Comparison of ENCODE assay signal across 8 cellular contexts in the genomic region with DNA sequence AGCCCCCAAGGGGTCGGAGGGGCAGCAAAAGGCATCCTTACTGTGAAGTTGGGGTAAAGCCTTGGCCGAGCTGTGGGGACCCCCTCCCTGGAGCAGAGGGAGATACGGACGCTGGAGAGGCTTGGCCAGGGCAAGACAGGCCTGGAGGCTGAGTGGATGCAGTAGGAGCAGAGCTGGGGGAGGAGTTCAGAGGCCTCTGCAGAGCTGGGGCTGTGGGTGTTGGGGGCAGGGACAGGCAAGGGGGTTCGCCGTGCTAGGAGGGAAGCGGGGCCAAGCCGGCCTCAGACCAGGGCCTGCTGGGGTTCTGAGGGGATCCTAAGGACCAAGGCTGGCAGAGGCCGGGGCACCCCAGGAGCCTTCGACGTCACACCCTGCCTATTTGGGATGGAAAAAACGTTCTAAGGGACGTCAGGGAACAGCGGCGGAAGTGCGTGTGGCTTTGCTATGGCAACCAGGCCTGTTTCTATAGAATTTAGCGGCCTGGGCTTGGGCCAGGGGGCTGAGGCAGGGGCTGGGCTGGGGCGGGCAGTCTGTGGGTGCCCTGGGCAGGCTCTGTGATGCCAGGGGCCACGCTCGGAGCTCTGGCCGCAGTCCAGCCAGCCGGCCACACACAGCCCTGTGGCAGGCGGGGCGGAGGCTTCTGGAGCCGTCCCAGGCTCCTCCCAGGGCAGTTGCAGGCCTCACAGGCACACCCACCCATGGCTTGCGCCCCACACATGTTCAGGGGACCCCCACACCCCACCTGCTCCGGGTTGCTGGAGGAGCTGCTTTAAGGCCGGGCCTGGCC. TPM values are rescaled to one million over a fixed set of nuclear protein-coding genes. Genes with fewer than 3 reads are reported as not detected.
DNase-seq lines count a peak whose midpoint lies in the region; ATAC-seq and TF ChIP-seq lines count a peak whose summit lies in the region.

No MANE protein-coding gene starts in this region.

- peaks cover 32% of the 10 kb centered on the region for H3K36me3 Mint-ChIP-seq in MCF 10A (ENCODE audit: insufficient read depth, unreplicated experiment)

- POLR2A ChIA-PET in MCF 10A (lab: Yijun Ruan, JAX) = interaction anchor here (0.6 to 1.2 kb wide), 5 partner anchors 23 to 373 kb away, joined by 3 to 5 read pairs (median 3); a partner anchor contains a TSS

- H3K36me3 ChIP-seq in liver (ENCODE audit: control insufficient read depth in 4 of 4, insufficient read depth in 3 of 4, low read depth in 1 of 4, low read length in 3 of 4) (no peaks in the 10 kb centered on the region), subcutaneous abdominal adipose tissue (ENCODE audit: control insufficient read depth in 5 of 5, insufficient read depth in 5 of 5, low read length in 5 of 5) (peaks cover 0 to 2% (median 0%) of the 10 kb centered on the region in 5 donors)

- H3K4me3 Mint-ChIP-seq in MCF 10A (ENCODE audit: unreplicated experiment) = peak overlapping the region; percentile 47

- H3K4me1 ChIP-seq in liver (ENCODE audit: control insufficient read depth in 4 of 4, insufficient read depth in 4 of 4, low read length in 3 of 4) (peaks cover 35 to 74% (median 55%) of the 10 kb centered on the region in 4 donors), subcutaneous abdominal adipose tissue (ENCODE audit: control insufficient read depth in 5 of 5, insufficient read depth in 5 of 5, low read length in 5 of 5) (peaks cover 3 to 69% (median 61%) of the 10 kb centered on the region in 5 donors)

- TF ChIP-seq CTCF in MCF 10A (IDR thresholded peaks at IDR 0.05; ENCODE audit: unreplicated experiment) = no peak
- no peak for TF ChIP-seq CTCF in liver (IDR thresholded peaks at IDR 0.05; ENCODE audit: low read depth, low read length, missing input control)

- no peaks in the 10 kb centered on the region for H3K9me3 ChIP-seq in liver (ENCODE audit: control insufficient read depth in 4 of 4, low read length in 3 of 4)
- H3K9me3 ChIP-seq in subcutaneous abdominal adipose tissue (ENCODE audit: control insufficient read depth in 5 of 5, low read length in 5 of 5) = no peaks in the 10 kb centered on the region

- CTCF ChIA-PET in MCF 10A (lab: Yijun Ruan, JAX) = interaction anchor here (0.5 kb wide), 1 partner anchor 33 kb away, joined by 4 read pairs; no protein-coding TSS in a partner anchor

- H3K4me1 Mint-ChIP-seq in MCF 10A (ENCODE audit: insufficient read depth, unreplicated experiment) = peaks cover 38% of the 10 kb centered on the region

- TF ChIP-seq RAD21 in liver (IDR thresholded peaks at IDR 0.05) = no peak

- H3K27ac ChIP-seq in liver (ENCODE audit: low read depth in 1 of 2, low read length in 2 of 2) (peak overlapping the region; percentile 0 to 82), subcutaneous abdominal adipose tissue (ENCODE audit: low read depth, low read length) (peak overlapping the region; percentile 37)

- H3K27ac Mint-ChIP-seq in MCF 10A (ENCODE audit: low read depth, unreplicated experiment) = peak overlapping the region; percentile 82

- H3K9ac ChIP-seq in liver (ENCODE audit: low read depth in 1 of 2, low read length in 2 of 2) = no peak overlapping the region
- peak overlapping the region in 4 of 5 donors; percentile 15 to 62 (median 32) for H3K9ac ChIP-seq in subcutaneous abdominal adipose tissue (ENCODE audit: low read length in 5 of 5)

- no peaks in the 10 kb centered on the region for H3K9me3 Mint-ChIP-seq in MCF 10A (ENCODE audit: unreplicated experiment)

- no TSS peak for BruUV-seq in MCF 10A (replicated peaks; lab: Mats Ljungman, UMichigan)

- intact Hi-C loops in MCF 10A (cut with micrococcal nuclease) = no loop called here

- H3K27me3 ChIP-seq in liver (ENCODE audit: control insufficient read depth in 4 of 4, insufficient read depth in 4 of 4, low read length in 3 of 4) (no peaks in the 10 kb centered on the region), subcutaneous abdominal adipose tissue (ENCODE audit: control insufficient read depth in 5 of 5, insufficient read depth in 4 of 5, low read length in 5 of 5) (no peaks in the 10 kb centered on the region)

- ATAC-seq in activated CD4-positive, CD25-positive, alpha-beta regulatory T cell treated with anti-CD3 and anti-CD28 coated beads, Interleukin-2, amount 50 U/mL, for 24 hours = no peak

- 37% methylated on average over 28 of the region's 28 CpGs for WGBS in liver

- peak in 59 of 76 experiments; percentile 7 to 86 (median 52) for DNase-seq in HUDEP-2 (lab: John Stamatoyannopoulos, UW; ENCODE audit: unreplicated experiment in 76 of 76)
- peak; percentile 39 for DNase-seq in MCF 10A (ENCODE audit: unreplicated experiment)
- no peak for DNase-seq in activated CD4-positive, alpha-beta T cell treated with anti-CD3 and anti-CD28 coated beads for 4 hours
- no peak for DNase-seq in ureter (ENCODE audit: low spot score)
- no peak for DNase-seq in DMS79 (lab: John Stamatoyannopoulos, UW)

- peak overlapping the region in 1 of 3 donors; percentile 23 for H3K4me3 ChIP-seq in liver (ENCODE audit: low read depth in 1 of 3, low read length in 3 of 3)
- H3K4me3 ChIP-seq in subcutaneous abdominal adipose tissue (ENCODE audit: low read depth in 1 of 5, low read length in 5 of 5) = peak overlapping the region in 4 of 5 donors; percentile 18 to 40 (median 36)

- H3K27me3 Mint-ChIP-seq in MCF 10A (ENCODE audit: insufficient read depth, unreplicated experiment) = no peaks in the 10 kb centered on the region

TF ChIP-seq in liver, 16 proteins besides CTCF, POLR2A, EP300 and RAD21:
- TF ChIP-seq, protein P1, sequence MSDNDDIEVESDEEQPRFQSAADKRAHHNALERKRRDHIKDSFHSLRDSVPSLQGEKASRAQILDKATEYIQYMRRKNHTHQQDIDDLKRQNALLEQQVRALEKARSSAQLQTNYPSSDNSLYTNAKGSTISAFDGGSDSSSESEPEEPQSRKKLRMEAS (IDR thresholded peaks at IDR 0.05) = no peak
- no peak for TF ChIP-seq TAF1 (conservative IDR thresholded peaks at IDR 0.05)
- TF ChIP-seq NR2F2 (IDR thresholded peaks at IDR 0.05) = no peak
- TF ChIP-seq GABPA (IDR thresholded peaks at IDR 0.05 in 1 of 2, conservative IDR thresholded peaks at IDR 0.05 in 1 of 2) = peak in 1 of 2 donors; percentile 39
- peak; percentile 12 for TF ChIP-seq SP1 (IDR thresholded peaks at IDR 0.05)
- TF ChIP-seq, protein P2, sequence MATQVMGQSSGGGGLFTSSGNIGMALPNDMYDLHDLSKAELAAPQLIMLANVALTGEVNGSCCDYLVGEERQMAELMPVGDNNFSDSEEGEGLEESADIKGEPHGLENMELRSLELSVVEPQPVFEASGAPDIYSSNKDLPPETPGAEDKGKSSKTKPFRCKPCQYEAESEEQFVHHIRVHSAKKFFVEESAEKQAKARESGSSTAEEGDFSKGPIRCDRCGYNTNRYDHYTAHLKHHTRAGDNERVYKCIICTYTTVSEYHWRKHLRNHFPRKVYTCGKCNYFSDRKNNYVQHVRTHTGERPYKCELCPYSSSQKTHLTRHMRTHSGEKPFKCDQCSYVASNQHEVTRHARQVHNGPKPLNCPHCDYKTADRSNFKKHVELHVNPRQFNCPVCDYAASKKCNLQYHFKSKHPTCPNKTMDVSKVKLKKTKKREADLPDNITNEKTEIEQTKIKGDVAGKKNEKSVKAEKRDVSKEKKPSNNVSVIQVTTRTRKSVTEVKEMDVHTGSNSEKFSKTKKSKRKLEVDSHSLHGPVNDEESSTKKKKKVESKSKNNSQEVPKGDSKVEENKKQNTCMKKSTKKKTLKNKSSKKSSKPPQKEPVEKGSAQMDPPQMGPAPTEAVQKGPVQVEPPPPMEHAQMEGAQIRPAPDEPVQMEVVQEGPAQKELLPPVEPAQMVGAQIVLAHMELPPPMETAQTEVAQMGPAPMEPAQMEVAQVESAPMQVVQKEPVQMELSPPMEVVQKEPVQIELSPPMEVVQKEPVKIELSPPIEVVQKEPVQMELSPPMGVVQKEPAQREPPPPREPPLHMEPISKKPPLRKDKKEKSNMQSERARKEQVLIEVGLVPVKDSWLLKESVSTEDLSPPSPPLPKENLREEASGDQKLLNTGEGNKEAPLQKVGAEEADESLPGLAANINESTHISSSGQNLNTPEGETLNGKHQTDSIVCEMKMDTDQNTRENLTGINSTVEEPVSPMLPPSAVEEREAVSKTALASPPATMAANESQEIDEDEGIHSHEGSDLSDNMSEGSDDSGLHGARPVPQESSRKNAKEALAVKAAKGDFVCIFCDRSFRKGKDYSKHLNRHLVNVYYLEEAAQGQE (IDR thresholded peaks at IDR 0.05) = no peak

RNA-seq across cellular contexts. Expression of a gene that starts 3.7 kb away (rescaled TPM):
- total RNA-seq in MCF 10A (2022) (87.4 and 98.6 TPM in 2 replicates), liver (10 to 100 TPM; 33.2 to 34.8 TPM), ureter (76.2 TPM)
- polyA plus RNA-seq in liver = 10 to 100 TPM; 14.7 to 36.6 TPM

RNA-seq across cellular contexts. Expression of a gene that starts 10.8 kb away (rescaled TPM):
- 0.81 and 1.0 TPM in 2 replicates for total RNA-seq in MCF 10A (2022)
- total RNA-seq in liver = 1 to 10 TPM; 1.9 to 3.9 TPM
- 1 to 10 TPM; 2.6 to 3.4 TPM for polyA plus RNA-seq in liver
- 0.83 TPM for total RNA-seq in ureter

RNA-seq across cellular contexts. Expression of a gene that starts 23.5 kb away (rescaled TPM):
- 159 and 187 TPM in 2 replicates for total RNA-seq in MCF 10A (2022)
- total RNA-seq in liver = 10 to 100 TPM; 30.6 to 58.4 TPM
- 10 to 100 TPM in 1 of 2 donors, 1 to 10 TPM in 1; 8.0 to 20.6 TPM for polyA plus RNA-seq in liver
- total RNA-seq in ureter = 165 TPM

RNA-seq across cellular contexts. Expression of a gene that starts 37.2 kb away (rescaled TPM):
- total RNA-seq in MCF 10A (2022) (0.10 and 0.14 TPM in 2 replicates), liver (under 1 TPM; under 0.01 to 0.09 TPM), ureter (0.05 TPM)
- polyA plus RNA-seq in liver = under 1 TPM in 1 of 2 donors, not detected in 1; 0.17 TPM

RNA-seq across cellular contexts. Expression of a gene that starts 46.0 kb away (rescaled TPM):
- total RNA-seq in MCF 10A (2022) (63.4 and 87.6 TPM in 2 replicates), liver (10 to 100 TPM; 11.1 to 14.4 TPM), ureter (37.0 TPM)
- polyA plus RNA-seq in liver = 10 to 100 TPM; 26.0 to 26.7 TPM

Comparison
In these comparisons a context has a peak if more than half of its experiments do, and no peak if none do; other contexts are left out.
1. DNase-seq: peak in HUDEP-2 (59 of 76) and MCF 10A (single experiment); none in activated CD4-positive, alpha-beta T cell treated with anti-CD3 and anti-CD28 coated beads for 4 hours (0 of 2), ureter (single experiment) and DMS79 (single experiment).
2. H3K9ac ChIP-seq: peak in subcutaneous abdominal adipose tissue (4 of 5); none in liver (0 of 2).